8 cellular contexts compared by ENCODE assay signal in the genomic region with DNA sequence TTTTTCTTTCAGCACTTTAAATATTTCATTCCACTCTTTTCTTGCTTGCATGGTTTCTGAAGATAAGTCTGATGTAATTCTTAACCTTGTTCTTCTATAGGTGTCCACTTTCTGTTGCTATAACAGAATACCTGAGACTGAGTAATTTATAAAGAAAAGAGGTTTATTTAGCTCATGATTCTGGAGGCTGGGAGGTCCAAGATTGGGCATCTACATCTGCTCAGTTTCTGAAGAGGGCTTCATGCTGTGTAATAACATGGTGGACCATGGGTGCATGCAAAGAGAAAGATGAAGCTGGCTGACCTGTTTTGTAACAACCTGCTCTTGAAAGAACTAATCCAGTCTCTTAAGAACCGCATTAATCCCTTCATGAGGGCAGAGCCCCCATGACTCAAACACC. TPM values are rescaled to one million over a fixed set of nuclear protein-coding genes. Genes with fewer than 3 reads are reported as not detected.
"Had no signal": no experiment of that assay in that cellular context is flagged by ENCODE, and none has a peak within 500 bp of the region (broad histone marks: within the 10 kb centered on the region; RNA-seq: fewer than 3 reads in every experiment).

No MANE protein-coding gene starts in this region.

- H3K4me1 Mint-ChIP-seq: GM23338, IgD-negative memory B cell had no signal

- H3K4me3 ChIP-seq: GM23338 had no signal

- H2AFZ ChIP-seq: GM23338 had no signal

- H3K9me3 Mint-ChIP-seq: HFFc6 had no signal

- H3K4me2 ChIP-seq: GM23338 had no signal

- H3K4me3 Mint-ChIP-seq: GM23338, H9, HFFc6, IgD-negative memory B cell had no signal

- H3K27ac Mint-ChIP-seq: GM23338, H9, HFFc6, IgD-negative memory B cell had no signal

- DNase-seq: H9, HCEC 1CT, HFFc6 had no signal

- H3K27ac ChIP-seq: HL-60 had no signal

RNA-seq across cellular contexts. Expression of gene FGF9, which starts 9.8 kb away (rescaled TPM):
- total RNA-seq: GM23338, H1, HepG2, HFFc6 had no signal
- polyA plus RNA-seq: HepG2 had no signal
